17 cellular contexts compared by ENCODE assay signal in genomic region chr9:130635721-130636647, GRCh38. TPM values are rescaled to one million over a fixed set of nuclear protein-coding genes. Genes with fewer than 3 reads are reported as not detected.
DNase-seq lines count a peak whose midpoint lies in the region; ATAC-seq and TF ChIP-seq lines count a peak whose summit lies in the region.
"Had no signal": no experiment of that assay in that cellular context is flagged by ENCODE, and none has a peak within 500 bp of the region (broad histone marks: within the 10 kb centered on the region; RNA-seq: fewer than 3 reads in every experiment).

No MANE protein-coding gene starts in this region.

- no peaks in the 10 kb centered on the region for H3K9me3 Mint-ChIP-seq in activated naive CD4-positive, alpha-beta T cell treated with anti-CD3 and anti-CD28 coated beads, Interleukin-2, amount 10 ng/mL, durations not matched to agents 7 days and 5 days
- H3K9me3 Mint-ChIP-seq: CD4-positive, CD25-positive, alpha-beta regulatory T cell; GM23338; HFFc6 had no signal

- TF ChIP-seq CTCF in RWPE1 (conservative IDR thresholded peaks at IDR 0.05; ENCODE audit: low read depth): no peak

- CTCF ChIA-PET in activated naive CD4-positive, alpha-beta T cell treated with anti-CD3 and anti-CD28 coated beads, Interleukin-2, amount 10 ng/mL, durations not matched to agents 7 days and 5 days (lab: Charles Lee): no interaction called here
- CTCF ChIA-PET in RWPE1 (lab: Yijun Ruan, JAX): interaction anchor here (0.6 kb wide), 2 partner anchors 104 to 380 kb away, joined by 4 read pairs; no protein-coding TSS in a partner anchor

- ATAC-seq in HG03342 (IDR thresholded peaks at IDR 0.05; ENCODE audit: unreplicated experiment) (no peak), HG03432 (IDR thresholded peaks at IDR 0.05; ENCODE audit: unreplicated experiment) (no peak), GM19455 (IDR thresholded peaks at IDR 0.05; ENCODE audit: unreplicated experiment) (no peak)
- ATAC-seq: GM23338 had no signal

- no peaks in the 10 kb centered on the region for H3K27me3 Mint-ChIP-seq in activated naive CD4-positive, alpha-beta T cell treated with anti-CD3 and anti-CD28 coated beads, Interleukin-2, amount 10 ng/mL, durations not matched to agents 7 days and 5 days
- H3K27me3 Mint-ChIP-seq: CD4-positive, CD25-positive, alpha-beta regulatory T cell had no signal

- POLR2A ChIA-PET in RWPE1 (lab: Yijun Ruan, JAX; ENCODE audit: low non-redundant PET): no interaction called here

- peaks cover 11% of the 10 kb centered on the region for H3K36me3 Mint-ChIP-seq in activated naive CD4-positive, alpha-beta T cell treated with anti-CD3 and anti-CD28 coated beads, Interleukin-2, amount 10 ng/mL, durations not matched to agents 7 days and 5 days

- no peak overlapping the region for H3K27ac Mint-ChIP-seq in activated naive CD4-positive, alpha-beta T cell treated with anti-CD3 and anti-CD28 coated beads, Interleukin-2, amount 10 ng/mL, durations not matched to agents 7 days and 5 days
- H3K27ac Mint-ChIP-seq: GM23338, HFFc6 had no signal

- H3K4me3 Mint-ChIP-seq in activated naive CD4-positive, alpha-beta T cell treated with anti-CD3 and anti-CD28 coated beads, Interleukin-2, amount 10 ng/mL, durations not matched to agents 7 days and 5 days: no peak overlapping the region
- H3K4me3 Mint-ChIP-seq: CD4-positive, CD25-positive, alpha-beta regulatory T cell; GM23338; HFFc6 had no signal

- no peaks in the 10 kb centered on the region for H3K4me1 Mint-ChIP-seq in activated naive CD4-positive, alpha-beta T cell treated with anti-CD3 and anti-CD28 coated beads, Interleukin-2, amount 10 ng/mL, durations not matched to agents 7 days and 5 days
- H3K4me1 Mint-ChIP-seq: CD4-positive, CD25-positive, alpha-beta regulatory T cell had no signal

- DNase-seq in activated naive CD4-positive, alpha-beta T cell treated with anti-CD3 and anti-CD28 coated beads, Interleukin-2, amount 10 ng/mL, durations not matched to agents 7 days and 5 days: peak; percentile 16
- DNase-seq in activated naive CD4-positive, alpha-beta T cell treated with Interleukin-2 at 50 U/mL for 16 hours: no peak
- DNase-seq in RWPE1 (ENCODE audit: low spot score) (no peak), mesenteric fat pad (ENCODE audit: low spot score) (peak; percentile 83)
- DNase-seq: ACHN; CD4-positive, CD25-positive, alpha-beta regulatory T cell; DMS 273 treated with DMSO at 0.1 percent for 48 hours; HCEC 1CT; HFFc6; KBM-7 had no signal

- H3K27ac ChIP-seq in RWPE1: peak overlapping the region; percentile 26
- H3K27ac ChIP-seq: BLaER1 treated with 17β-estradiol and CSF1 and Interleukin-3, amounts not matched to agents 10 nM and 100 nM had no signal

RNA-seq across cellular contexts. Expression of gene PRDM12, which starts 28.4 kb away (rescaled TPM):
- not detected for total RNA-seq in mesenteric fat pad
- total RNA-seq: A172; CD4-positive, CD25-positive, alpha-beta regulatory T cell; Daoy; GM23338 had no signal

RNA-seq across cellular contexts. Expression of gene FUBP3, which starts 56.6 kb away (rescaled TPM):
- total RNA-seq in mesenteric fat pad: 49.5 TPM

RNA-seq across cellular contexts. Expression of gene EXOSC2, which starts 57.6 kb away (rescaled TPM):
- total RNA-seq in mesenteric fat pad: 21.2 TPM

Comparison
In these comparisons a context has a peak if more than half of its experiments do, and no peak if none do; other contexts are left out.
1. DNase-seq: peak in activated naive CD4-positive, alpha-beta T cell treated with anti-CD3 and anti-CD28 coated beads, Interleukin-2, amount 10 ng/mL, durations not matched to agents 7 days and 5 days (single experiment) and mesenteric fat pad (single experiment); none in activated naive CD4-positive, alpha-beta T cell treated with Interleukin-2 at 50 U/mL for 16 hours (single experiment) and RWPE1 (single experiment).